26 cellular contexts compared by ENCODE assay signal in genomic region chr2:179179719-179180118, GRCh38.
DNase-seq lines count a peak whose midpoint lies in the region; ATAC-seq, FAIRE-seq and TF ChIP-seq lines count a peak whose summit lies in the region.
"Had no signal": no experiment of that assay in that cellular context is flagged by ENCODE, and none has a peak within 500 bp of the region (broad histone marks: within the 10 kb centered on the region; RNA-seq: fewer than 3 reads in every experiment).

No MANE protein-coding gene starts in this region.

- H3K4me3 ChIP-seq in HUES48 (ENCODE audit: low read depth, low read length) (no peak overlapping the region), H1 (ENCODE audit: extremely low read depth in 1 of 4, insufficient read depth in 2 of 4, low read depth in 3 of 4, low read length in 4 of 4) (peak overlapping the region in 1 of 4 experiments; percentile 27; a peak in 1 of 8 replicates), mesenchymal stem cell (ENCODE audit: insufficient read depth in 1 of 2, low read depth in 1 of 2, low read length in 2 of 2) (no peak overlapping the region)
- H3K4me3 ChIP-seq: BLaER1 treated with 17β-estradiol and CSF1 and Interleukin-3, amounts not matched to agents 10 nM and 100 nM; GM12878; HAP-1; K562; Peyer's patch had no signal

- H4K8ac ChIP-seq in H1 (ENCODE audit: extremely low read depth, insufficient read depth, low read length) (no peak overlapping the region), mesenchymal stem cell (ENCODE audit: low read length) (no peak overlapping the region)

- no peak overlapping the region for H2BK12ac ChIP-seq in H1 (ENCODE audit: low read depth, low read length)
- H2BK12ac ChIP-seq in mesenchymal stem cell (ENCODE audit: low read length in 2 of 2), result peak overlapping the region in 1 of 2 experiments; percentile 3

- no peak overlapping the region for H4K5ac ChIP-seq in H1 (ENCODE audit: insufficient read length, low read depth, low read length)

- peaks cover 5% of the 10 kb centered on the region; the same call in 1 of the 2 replicates for H3K36me3 ChIP-seq in HUES48 (ENCODE audit: control insufficient read depth, insufficient read depth, low read length)
- no peaks in the 10 kb centered on the region; a peak in 1 of 8 replicates for H3K36me3 ChIP-seq in H1 (ENCODE audit: control insufficient read depth in 2 of 4, insufficient read depth in 4 of 4, low read length in 3 of 4)
- peaks cover 0 to 68% of the 10 kb centered on the region in 2 experiments for H3K36me3 ChIP-seq in mesenchymal stem cell (ENCODE audit: control insufficient read depth in 1 of 2, insufficient read depth in 2 of 2, low read depth in 1 of 2, low read length in 2 of 2)
- H3K36me3 ChIP-seq: HAP-1 had no signal

- no peak overlapping the region for H3K56ac ChIP-seq in H1 (replicated peaks; ENCODE audit: insufficient read length, low read depth, low read length)

- no peak for TF ChIP-seq POLR2A in H1 (IDR thresholded peaks at IDR 0.05; ENCODE audit: control extremely low read depth in 1 of 2, low read depth in 2 of 2, low read length in 2 of 2)

- H3K14ac ChIP-seq in H1 (ENCODE audit: insufficient read length) (no peak overlapping the region), mesenchymal stem cell (ENCODE audit: low read length in 2 of 2) (no peak overlapping the region)

- no peaks in the 10 kb centered on the region for H4K20me1 ChIP-seq in H1 (replicated peaks in 1 of 2; ENCODE audit: control insufficient read depth in 1 of 2, insufficient read depth in 2 of 2, low read length in 2 of 2)
- H4K20me1 ChIP-seq: BLaER1 treated with 17β-estradiol and CSF1 and Interleukin-3, amounts not matched to agents 10 nM and 100 nM had no signal

- no peak overlapping the region for H3K9ac ChIP-seq in HUES48 (ENCODE audit: low read depth, low read length)
- no peak overlapping the region for H3K9ac ChIP-seq in H1 (replicated peaks in 1 of 4; ENCODE audit: extremely low read depth in 1 of 4, low read depth in 3 of 4, low read length in 3 of 4)
- H3K9ac ChIP-seq in mesenchymal stem cell (ENCODE audit: low read length), result no peak overlapping the region
- H3K9ac ChIP-seq: BLaER1 treated with 17β-estradiol and CSF1 and Interleukin-3, amounts not matched to agents 10 nM and 100 nM; SK-N-SH had no signal

- no peaks in the 10 kb centered on the region for H3K27me3 ChIP-seq in HUES48 (ENCODE audit: control insufficient read depth, insufficient read depth, low read length)
- H3K27me3 ChIP-seq in H1 (replicated peaks in 1 of 4; ENCODE audit: control insufficient read depth in 3 of 4, extremely low read depth in 1 of 4, insufficient read depth in 3 of 4, low read length in 3 of 4), result no peaks in the 10 kb centered on the region
- H3K27me3 ChIP-seq in mesenchymal stem cell (ENCODE audit: control insufficient read depth in 1 of 2, insufficient read depth in 1 of 2, low read length in 2 of 2), result no peaks in the 10 kb centered on the region
- H3K27me3 ChIP-seq: BLaER1 treated with 17β-estradiol and CSF1 and Interleukin-3, amounts not matched to agents 10 nM and 100 nM; Peyer's patch had no signal

- H4K91ac ChIP-seq in H1 (replicated peaks; ENCODE audit: insufficient read length, low read length), result peak overlapping the region; percentile 61
- H4K91ac ChIP-seq in mesenchymal stem cell (ENCODE audit: low read length), result no peak overlapping the region

- no peak for ATAC-seq in GM18519 (IDR thresholded peaks at IDR 0.05; ENCODE audit: low FRiP score, unreplicated experiment)
- ATAC-seq: GM12878, K562 had no signal

- H3K9me3 ChIP-seq in HUES48 (ENCODE audit: control insufficient read depth, insufficient read depth, low read length) (no peaks in the 10 kb centered on the region), H1 (ENCODE audit: insufficient read depth in 2 of 2, low read depth in 1 of 2, low read length in 1 of 2) (no peaks in the 10 kb centered on the region), mesenchymal stem cell (ENCODE audit: control insufficient read depth, low read length) (no peaks in the 10 kb centered on the region)
- H3K9me3 ChIP-seq: BLaER1 treated with 17β-estradiol and CSF1 and Interleukin-3, amounts not matched to agents 10 nM and 100 nM; HAP-1; Peyer's patch; SK-N-SH had no signal

- H2BK20ac ChIP-seq in H1 (ENCODE audit: low read length), result 0 out of 2 replicates have a peak overlapping the region, but pooled peaks have one; percentile 4

- no peaks in the 10 kb centered on the region for H3K23me2 ChIP-seq in H1 (ENCODE audit: low read depth, low read length)

- 0 out of 2 replicates have a peak overlapping the region, but pooled peaks have one; percentile 30 for H2AK5ac ChIP-seq in H1 (ENCODE audit: low read depth, low read length)
- peak overlapping the region; percentile 88 for H2AK5ac ChIP-seq in mesenchymal stem cell (ENCODE audit: low read length, severe bottlenecking)

- no peak for TF ChIP-seq CTCF in H1 (IDR thresholded peaks at IDR 0.05; ENCODE audit: control extremely low read depth in 1 of 3, insufficient read depth in 1 of 3, low read depth in 1 of 3, low read length in 3 of 3)

- H3K27ac ChIP-seq in HUES48 (ENCODE audit: low read depth, low read length), result peak overlapping the region; percentile 47
- no peak overlapping the region for H3K27ac ChIP-seq in H1 (ENCODE audit: low read depth, low read length)
- peak overlapping the region; percentile 68 for H3K27ac ChIP-seq in mesenchymal stem cell (ENCODE audit: low read length, poor library complexity, severe bottlenecking)
- H3K27ac ChIP-seq: BLaER1 treated with 17β-estradiol and CSF1 and Interleukin-3, amounts not matched to agents 10 nM and 100 nM; Peyer's patch had no signal

- H2BK5ac ChIP-seq in H1 (ENCODE audit: low read depth, low read length) (peak overlapping the region; percentile 20; the same call in 1 of the 2 replicates), mesenchymal stem cell (ENCODE audit: low read depth, low read length, poor library complexity, severe bottlenecking) (peak overlapping the region; percentile 77)

- peak overlapping the region; percentile 87 for H3K4ac ChIP-seq in H1 (replicated peaks; ENCODE audit: insufficient read length, low read depth, low read length)
- peak overlapping the region in 1 of 2 experiments; percentile 13 for H3K4ac ChIP-seq in mesenchymal stem cell (ENCODE audit: low read depth in 1 of 2, low read length in 2 of 2)

- no peak for TF ChIP-seq EP300 in H1 (IDR thresholded peaks at IDR 0.05; ENCODE audit: borderline replicate concordance in 1 of 2, low read depth in 2 of 2, low read length in 2 of 2)

- 86% methylated on average over 2 of the region's 2 CpGs; no CpG with 5 or more reads in 1 of the 2 experiments for WGBS in H1 (ENCODE audit: extremely low coverage in 1 of 2, insufficient coverage in 1 of 2, insufficient read length in 1 of 2, insufficient replicate concordance in 2 of 2, low coverage in 1 of 2, low lambda C conversion rate in 2 of 2, missing lambda C conversion rate in 1 of 2), 2 experiments
- 94% methylated on average over 2 of the region's 2 CpGs for WGBS in mesenchymal stem cell

- no peak overlapping the region for H3K23ac ChIP-seq in H1 (ENCODE audit: insufficient read length)
- no peak overlapping the region for H3K23ac ChIP-seq in mesenchymal stem cell (ENCODE audit: low read length in 2 of 2)

- H2BK120ac ChIP-seq in H1 (replicated peaks; ENCODE audit: low read depth, low read length) (no peak overlapping the region), mesenchymal stem cell (ENCODE audit: low read depth, low read length) (no peak overlapping the region)

- POLR2A ChIA-PET in H1 (lab: Charles Lee; ENCODE audit: partially characterized antibody), result no interaction called here

- DNase-seq in ELF-1 (ENCODE audit: low read depth, low spot score) (peak; percentile 19), H1 (ENCODE audit: low read depth in 1 of 2, low spot score in 2 of 2) (no peak), mesenchymal stem cell (no peak), DMS53 treated with DMSO at 0.1 percent for 48 hours (lab: John Stamatoyannopoulos, UW; ENCODE audit: unreplicated experiment) (no peak), cerebellar nuclear complex (lab: John Stamatoyannopoulos, UW) (no peak), OCI-M2 (lab: John Stamatoyannopoulos, UW; ENCODE audit: unreplicated experiment) (no peak)
- DNase-seq: AML-193; CD4-positive, alpha-beta T cell; GDM1; Kasumi-1; NCI-H1092 treated with DMSO at 0.1 percent for 48 hours; NCI-H1436; NCI-H187; NCI-H2081 treated with DMSO at 0.1 percent for 48 hours; NCI-H2171; NCI-H226; NCI-H510A; Peyer's patch; SK-N-SH; SW 1271 had no signal

- peak overlapping the region; percentile 9; the same call in 1 of the 2 replicates for H2BK15ac ChIP-seq in H1 (ENCODE audit: low read length)
- H2BK15ac ChIP-seq in mesenchymal stem cell (ENCODE audit: low read depth, poor library complexity, severe bottlenecking), result no peak overlapping the region

- FAIRE-seq in H1 (lab: Jason Lieb, UNC), result no peak
- FAIRE-seq: GM12878, K562 had no signal

- H3K79me1 ChIP-seq in H1 (ENCODE audit: low read depth, low read length) (no peaks in the 10 kb centered on the region), mesenchymal stem cell (replicated peaks; ENCODE audit: low read length, poor library complexity, severe bottlenecking) (peaks cover 8% of the 10 kb centered on the region)

- H2AFZ ChIP-seq in H1 (ENCODE audit: low read length) (no peak overlapping the region), mesenchymal stem cell (ENCODE audit: low read depth, low read length) (no peak overlapping the region)

- no peak overlapping the region for H3K18ac ChIP-seq in H1 (ENCODE audit: extremely low read depth, low read length)
- H3K18ac ChIP-seq in mesenchymal stem cell (ENCODE audit: low read depth in 1 of 2, low read length in 2 of 2), result no peak overlapping the region

- peaks cover 36% of the 10 kb centered on the region for H3K4me1 ChIP-seq in HUES48 (ENCODE audit: control insufficient read depth, insufficient read depth, low read length)
- peaks cover 2 to 13% (median 8%) of the 10 kb centered on the region in 4 experiments; a peak in 3 of 7 replicates for H3K4me1 ChIP-seq in H1 (replicated peaks in 1 of 4; ENCODE audit: control insufficient read depth in 3 of 4, insufficient read depth in 4 of 4, low read length in 3 of 4)
- peaks cover 5% of the 10 kb centered on the region for H3K4me1 ChIP-seq in mesenchymal stem cell (ENCODE audit: control insufficient read depth, insufficient read depth, low read depth, low read length)
- H3K4me1 ChIP-seq: BLaER1 treated with 17β-estradiol and CSF1 and Interleukin-3, amounts not matched to agents 10 nM and 100 nM had no signal

- no peaks in the 10 kb centered on the region; a peak in 1 of 4 replicates for H3K79me2 ChIP-seq in H1 (ENCODE audit: control insufficient read depth in 1 of 2, insufficient read depth in 2 of 2, low read length in 2 of 2)

- TF ChIP-seq RAD21 in H1 (IDR thresholded peaks at IDR 0.05 in 1 of 2, conservative IDR thresholded peaks at IDR 0.05 in 1 of 2; ENCODE audit: low read depth in 2 of 2, low read length in 2 of 2), result no peak

- CTCF ChIA-PET in H1 (lab: Charles Lee; ENCODE audit: partially characterized antibody), result interaction anchor here (0.9 kb wide), 1 partner anchor 159 kb away, joined by 3 read pairs; no protein-coding TSS in a partner anchor

- H3K4me2 ChIP-seq in H1 (ENCODE audit: insufficient read depth in 1 of 2, low read depth in 2 of 2, low read length in 2 of 2) (peak overlapping the region in 1 of 2 experiments; percentile 24; a peak in 1 of 4 replicates), mesenchymal stem cell (ENCODE audit: low read length, poor library complexity, severe bottlenecking) (no peak overlapping the region)
- H3K4me2 ChIP-seq: BLaER1 treated with 17β-estradiol and CSF1 and Interleukin-3, amounts not matched to agents 10 nM and 100 nM; SK-N-SH had no signal
